ENCODE assay signal across 8 cellular contexts in the genomic region with DNA sequence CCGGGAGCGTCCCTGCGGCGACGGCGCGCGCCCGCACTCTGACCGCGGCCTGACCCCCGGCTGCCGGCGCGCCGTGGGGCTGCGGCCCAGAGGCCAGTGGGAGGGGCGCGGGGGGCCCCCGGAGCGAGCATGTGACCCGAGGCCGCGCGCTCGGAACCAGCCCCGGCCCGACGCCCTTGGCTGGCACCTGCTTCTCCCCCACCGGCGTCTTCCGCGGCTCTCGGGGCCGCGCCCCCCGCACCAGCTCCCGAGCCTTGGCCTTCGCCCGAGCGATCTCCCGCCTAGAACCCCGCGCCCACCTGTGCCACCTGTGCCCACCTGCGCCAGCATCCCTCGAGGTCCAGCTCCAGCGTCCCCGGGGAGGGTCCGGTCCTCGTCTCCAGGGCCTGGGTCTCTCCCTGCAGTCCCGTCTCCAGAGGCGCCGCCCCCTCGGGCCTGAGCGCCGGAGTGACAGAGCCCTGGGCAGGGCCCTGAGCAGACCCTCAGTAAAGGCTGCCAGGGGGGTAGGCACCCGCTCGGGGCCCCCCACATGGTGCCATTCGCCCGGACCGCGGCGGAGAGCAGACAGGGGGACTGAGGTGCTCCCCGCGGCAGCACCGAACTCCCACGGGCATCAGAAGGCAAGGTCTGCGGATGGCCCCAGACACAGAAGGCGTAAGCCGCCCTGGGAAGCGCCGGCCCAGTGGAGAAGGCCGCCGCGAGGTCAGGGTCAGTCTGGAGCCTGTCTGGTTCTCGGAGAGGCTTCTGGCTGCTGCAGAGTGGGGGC. TPM values are rescaled to one million over a fixed set of nuclear protein-coding genes. Genes with fewer than 3 reads are reported as not detected.
DNase-seq lines count a peak whose midpoint lies in the region; ATAC-seq and TF ChIP-seq lines count a peak whose summit lies in the region.

No MANE protein-coding gene starts in this region.

- DNase-seq in BJ (ENCODE audit: low read depth) (no peak), hepatocyte (ENCODE audit: low spot score) (peak; percentile 81), sciatic nerve (ENCODE audit: low spot score) (peak; percentile 70), NCI-H82 treated with DMSO at 0.1 percent for 48 hours (lab: John Stamatoyannopoulos, UW; ENCODE audit: unreplicated experiment) (no peak), DMS153 treated with DMSO at 0.1 percent for 48 hours (lab: John Stamatoyannopoulos, UW; ENCODE audit: unreplicated experiment) (no peak)
- DNase-seq in activated naive CD8-positive, alpha-beta T cell treated with anti-CD3 and anti-CD28 coated beads, Interleukin-2, amount 50 U/mL, for 24 hours, result no peak

- TF ChIP-seq CTCF in BJ (IDR thresholded peaks at IDR 0.05; ENCODE audit: insufficient read depth, low read depth, low read length) (no peak), hepatocyte (IDR thresholded peaks at IDR 0.05; ENCODE audit: poor library complexity) (no peak)

- H3K36me3 ChIP-seq in BJ (ENCODE audit: control insufficient read depth, insufficient read depth, low read length) (no peaks in the 10 kb centered on the region), hepatocyte (replicated peaks; ENCODE audit: insufficient read depth, low read depth) (no peaks in the 10 kb centered on the region)

- no peaks in the 10 kb centered on the region for H3K36me3 Mint-ChIP-seq in activated naive CD8-positive, alpha-beta T cell treated with anti-CD3 and anti-CD28 coated beads, Interleukin-2, amount 50 U/mL, for 24 hours (ENCODE audit: low read depth)

- peak overlapping the region; percentile 98 for H3K4me2 ChIP-seq in hepatocyte

- H3K9me3 Mint-ChIP-seq in activated naive CD8-positive, alpha-beta T cell treated with anti-CD3 and anti-CD28 coated beads, Interleukin-2, amount 50 U/mL, for 24 hours, result no peaks in the 10 kb centered on the region

- CTCF ChIA-PET in BJ (lab: Yijun Ruan, JAX), result no interaction called here

- H3K27ac ChIP-seq in hepatocyte, result peak overlapping the region; percentile 76

- peak overlapping the region; percentile 94 for H2AFZ ChIP-seq in hepatocyte

- H3K9me3 ChIP-seq in hepatocyte (ENCODE audit: low read depth), result no peaks in the 10 kb centered on the region

- H3K27ac Mint-ChIP-seq in activated naive CD8-positive, alpha-beta T cell treated with anti-CD3 and anti-CD28 coated beads, Interleukin-2, amount 50 U/mL, for 24 hours, result no peak overlapping the region

- no peaks in the 10 kb centered on the region for H3K9me2 ChIP-seq in hepatocyte (replicated peaks; ENCODE audit: insufficient read depth)

- WGBS in hepatocyte (ENCODE audit: low lambda C conversion rate, missing lambda C conversion rate), result 4% methylated on average over 50 of the region's 76 CpGs

- H3K4me3 Mint-ChIP-seq in activated naive CD8-positive, alpha-beta T cell treated with anti-CD3 and anti-CD28 coated beads, Interleukin-2, amount 50 U/mL, for 24 hours, result peak overlapping the region; percentile 54

- peaks cover 7% of the 10 kb centered on the region for H3K4me1 ChIP-seq in hepatocyte (ENCODE audit: insufficient read depth)

- intact Hi-C loops in sciatic nerve (cut with DNase I), result no loop called here

- H3K4me3 ChIP-seq in BJ (ENCODE audit: low read depth, low read length), result peak overlapping the region; percentile 67
- peak overlapping the region; percentile 82 for H3K4me3 ChIP-seq in hepatocyte

- POLR2A ChIA-PET in BJ (lab: Charles Lee), result no interaction called here

- H3K27me3 Mint-ChIP-seq in activated naive CD8-positive, alpha-beta T cell treated with anti-CD3 and anti-CD28 coated beads, Interleukin-2, amount 50 U/mL, for 24 hours, result peaks cover 2% of the 10 kb centered on the region

- ATAC-seq in GM19035 (IDR thresholded peaks at IDR 0.05; ENCODE audit: unreplicated experiment) (peak; percentile 23), HG03460 (IDR thresholded peaks at IDR 0.05; ENCODE audit: unreplicated experiment) (peak; percentile 31), sciatic nerve (peak; percentile 63)
- ATAC-seq in activated naive CD8-positive, alpha-beta T cell treated with anti-CD3 and anti-CD28 coated beads, Interleukin-2, amount 50 U/mL, for 24 hours, result peak; percentile 9

- peaks cover 12% of the 10 kb centered on the region for H4K20me1 ChIP-seq in hepatocyte (ENCODE audit: insufficient read depth, poor library complexity, severe bottlenecking)

- peaks cover 33% of the 10 kb centered on the region for H3K79me2 ChIP-seq in hepatocyte

- H3K4me1 Mint-ChIP-seq in activated naive CD8-positive, alpha-beta T cell treated with anti-CD3 and anti-CD28 coated beads, Interleukin-2, amount 50 U/mL, for 24 hours, result peaks cover 12% of the 10 kb centered on the region

- H3K27me3 ChIP-seq in BJ (ENCODE audit: control insufficient read depth, insufficient read depth, low read length) (no peaks in the 10 kb centered on the region), hepatocyte (no peaks in the 10 kb centered on the region)

RNA-seq across cellular contexts. Expression of a gene that starts 0.8 kb away (rescaled TPM):
- polyA plus RNA-seq in BJ (2011; rRNA removed) (2.0 and 3.3 TPM in 2 replicates), hepatocyte (20.2 and 20.3 TPM in 2 replicates)
- polyA minus RNA-seq in BJ (2011; rRNA and poly(A)+ RNA removed), result 3.8 and 4.2 TPM in 2 replicates
- total RNA-seq in hepatocyte (8.1 and 9.4 TPM in 2 replicates), sciatic nerve (38.6 TPM)

Comparison
In these comparisons a context has a peak if more than half of its experiments do, and no peak if none do; other contexts are left out.
1. DNase-seq: peak in hepatocyte (single experiment) and sciatic nerve (single experiment); none in BJ (single experiment), activated naive CD8-positive, alpha-beta T cell treated with anti-CD3 and anti-CD28 coated beads, Interleukin-2, amount 50 U/mL, for 24 hours (single experiment), NCI-H82 treated with DMSO at 0.1 percent for 48 hours (single experiment) and DMS153 treated with DMSO at 0.1 percent for 48 hours (single experiment).
2. ATAC-seq: peak in every context shown above with its lines; median percentile 63 in sciatic nerve; 31 in HG03460; 23 in GM19035; 9 in activated naive CD8-positive, alpha-beta T cell treated with anti-CD3 and anti-CD28 coated beads, Interleukin-2, amount 50 U/mL, for 24 hours.